ENCODE assay signal across 24 cellular contexts in genomic region chr11:109734602-109735001, GRCh38.
DNase-seq lines count a peak whose midpoint lies in the region; ATAC-seq and TF ChIP-seq lines count a peak whose summit lies in the region.
"Had no signal": no experiment of that assay in that cellular context is flagged by ENCODE, and none has a peak within 500 bp of the region (broad histone marks: within the 10 kb centered on the region; RNA-seq: fewer than 3 reads in every experiment).

No MANE protein-coding gene starts in this region.

- H3K9me2 ChIP-seq in neural cell (ENCODE audit: insufficient read depth, low read length) (no peaks in the 10 kb centered on the region), GM23248 (ENCODE audit: insufficient read depth) (no peaks in the 10 kb centered on the region)

- H3K4me3 Mint-ChIP-seq in brain = no peak overlapping the region
- H3K4me3 Mint-ChIP-seq: activated CD4-positive, alpha-beta T cell treated with anti-CD3 and anti-CD28 coated beads, Interleukin-2, amount 10 ng/mL, durations not matched to agents 24 days and 14 days; activated CD8-positive, alpha-beta memory T cell treated with anti-CD3 and anti-CD28 coated beads, Interleukin-2, amount 10 ng/mL, durations not matched to agents 7 days and 5 days; activated T-cell treated with anti-CD3 and anti-CD28 coated beads, Interleukin-2, amount 50 U/mL, for 72 hours; natural killer cell treated with Interleukin-12 subunit alpha and Interleukin-12 subunit beta and Interleukin-15 and Interleukin-18, amount 100 ng/mL, for 72 hours had no signal

- no peak overlapping the region; the same call in 1 of the 2 replicates for H2BK20ac ChIP-seq in IMR-90 (ENCODE audit: low read depth, low read length)

- no peaks in the 10 kb centered on the region for H4K20me1 ChIP-seq in IMR-90 (ENCODE audit: insufficient read depth, low read length)
- H4K20me1 ChIP-seq in neural cell (ENCODE audit: insufficient read depth) = no peaks in the 10 kb centered on the region
- H4K20me1 ChIP-seq in GM23248 (ENCODE audit: insufficient read depth) = no peaks in the 10 kb centered on the region

- H4K91ac ChIP-seq in IMR-90 (ENCODE audit: insufficient read depth, low read depth, low read length) = no peak overlapping the region

- H3K36me3 ChIP-seq in IMR-90 (ENCODE audit: control insufficient read depth, insufficient read depth, low read length) (no peaks in the 10 kb centered on the region), neural cell (ENCODE audit: insufficient read depth, low read length) (no peaks in the 10 kb centered on the region), GM23248 (ENCODE audit: low read depth) (no peaks in the 10 kb centered on the region), ovary (no peaks in the 10 kb centered on the region)
- H3K36me3 ChIP-seq: upper lobe of left lung had no signal

- CTCF ChIA-PET in AG04449 (lab: Yijun Ruan, JAX) (no interaction called here), IMR-90 (lab: Yijun Ruan, JAX) (no interaction called here)

- no peaks in the 10 kb centered on the region for H3K36me3 Mint-ChIP-seq in brain
- H3K36me3 Mint-ChIP-seq: activated CD8-positive, alpha-beta memory T cell treated with anti-CD3 and anti-CD28 coated beads, Interleukin-2, amount 10 ng/mL, durations not matched to agents 7 days and 5 days; natural killer cell treated with Interleukin-12 subunit alpha and Interleukin-12 subunit beta and Interleukin-15 and Interleukin-18, amount 100 ng/mL, for 72 hours had no signal

- H3F3A ChIP-seq in neural cell (ENCODE audit: insufficient read depth, low read length, poor library complexity, severe bottlenecking) (peaks cover 6% of the 10 kb centered on the region), GM23248 (ENCODE audit: insufficient read depth) (no peaks in the 10 kb centered on the region)

- WGBS in IMR-90 (ENCODE audit: extremely low coverage in 2 of 2, insufficient read length in 1 of 2), 2 experiments = no CpG with 5 or more reads among the region's 3 CpGs
- 13 to 15% methylated on average over 3 of the region's 3 CpGs for WGBS in GM23248 (ENCODE audit: low coverage in 1 of 2, low lambda C conversion rate in 2 of 2, missing lambda C conversion rate in 2 of 2), 2 experiments
- 50 to 55% (median 52%) methylated on average over 3 of the region's 3 CpGs for WGBS in ovary, 3 donors

- H3K4me1 ChIP-seq in IMR-90 (ENCODE audit: control insufficient read depth, insufficient read depth, low read length) = no peaks in the 10 kb centered on the region
- peaks cover 10% of the 10 kb centered on the region for H3K4me1 ChIP-seq in GM23248 (ENCODE audit: insufficient read depth)
- H3K4me1 ChIP-seq in ovary (ENCODE audit: insufficient read depth) = no peaks in the 10 kb centered on the region
- H3K4me1 ChIP-seq: A549, foreskin keratinocyte, psoas muscle, upper lobe of left lung had no signal

- in situ Hi-C loops in IMR-90 (cut with MboI; ENCODE audit: low sequenced_read_pairs) = no loop called here
- in situ Hi-C loops in GM23248 (cut with MboI) = no loop called here

- H2BK5ac ChIP-seq in IMR-90 (ENCODE audit: low read depth, low read length, poor library complexity, severe bottlenecking) = no peak overlapping the region

- H3K27ac ChIP-seq in IMR-90 (ENCODE audit: insufficient read depth, low read length) = no peak overlapping the region
- peak overlapping the region; percentile 88 for H3K27ac ChIP-seq in neural cell (ENCODE audit: low read length)
- no peak overlapping the region for H3K27ac ChIP-seq in GM23248
- no peak overlapping the region for H3K27ac ChIP-seq in ovary
- H3K27ac ChIP-seq: A549, foreskin keratinocyte, psoas muscle, SK-N-MC, upper lobe of left lung had no signal

- no peak overlapping the region for H3K4ac ChIP-seq in IMR-90 (ENCODE audit: low read depth, low read length)

- ATAC-seq in IMR-90 (ENCODE audit: low read depth) = peak; percentile 25
- ATAC-seq: A549; activated CD8-positive, alpha-beta memory T cell treated with anti-CD3 and anti-CD28 coated beads, Interleukin-2, amount 10 ng/mL, durations not matched to agents 7 days and 5 days; activated T-cell treated with anti-CD3 and anti-CD28 coated beads, Interleukin-2, amount 50 U/mL, for 72 hours; foreskin keratinocyte; left lobe of liver; natural killer cell treated with Interleukin-12 subunit alpha and Interleukin-12 subunit beta and Interleukin-15 and Interleukin-18, amount 100 ng/mL, for 72 hours had no signal

- H3K4me2 ChIP-seq in IMR-90 (ENCODE audit: low read depth, low read length) = no peak overlapping the region
- no peak overlapping the region for H3K4me2 ChIP-seq in neural cell (ENCODE audit: low read length)
- H3K4me2 ChIP-seq in GM23248 (ENCODE audit: unreplicated experiment) = no peak overlapping the region
- H3K4me2 ChIP-seq: A549 had no signal

- intact Hi-C loops in IMR-90 (cut with micrococcal nuclease) = no loop called here
- intact Hi-C loops in ovary (cut with DNase I) = no loop called here

- H3K27me3 ChIP-seq in IMR-90 (ENCODE audit: control insufficient read depth, insufficient read depth, low read length) = no peaks in the 10 kb centered on the region
- H3K27me3 ChIP-seq in neural cell (ENCODE audit: insufficient read depth, low read depth, low read length) = no peaks in the 10 kb centered on the region
- no peaks in the 10 kb centered on the region for H3K27me3 ChIP-seq in GM23248 (replicated peaks; ENCODE audit: insufficient read depth)
- no peaks in the 10 kb centered on the region for H3K27me3 ChIP-seq in ovary
- H3K27me3 ChIP-seq: upper lobe of left lung had no signal

- H3K4me3 ChIP-seq in AG04449 (ENCODE audit: low read depth, low read length) = no peak overlapping the region
- H3K4me3 ChIP-seq in IMR-90 (ENCODE audit: insufficient read depth, low read depth, low read length) = no peak overlapping the region
- H3K4me3 ChIP-seq in neural cell (ENCODE audit: low read length) = no peak overlapping the region
- H3K4me3 ChIP-seq in GM23248 = no peak overlapping the region
- no peak overlapping the region for H3K4me3 ChIP-seq in ovary
- H3K4me3 ChIP-seq: A549, psoas muscle, SK-N-MC, skin epidermis, upper lobe of left lung had no signal

- H3K9me1 ChIP-seq in IMR-90 (ENCODE audit: insufficient read depth, low read length) = no peaks in the 10 kb centered on the region

- no peaks in the 10 kb centered on the region for H3K79me2 ChIP-seq in neural cell (replicated peaks; ENCODE audit: insufficient read depth, low read length)
- H3K79me2 ChIP-seq in GM23248 (ENCODE audit: insufficient read depth) = no peaks in the 10 kb centered on the region

- peak; percentile 71 for TF ChIP-seq EP300 in neural cell (conservative IDR thresholded peaks at IDR 0.05; ENCODE audit: poor library complexity, severe bottlenecking)
- TF ChIP-seq EP300 in ovary (IDR thresholded peaks at IDR 0.05) = no peak

- no peaks in the 10 kb centered on the region for H3K27me3 Mint-ChIP-seq in brain
- H3K27me3 Mint-ChIP-seq: activated CD4-positive, alpha-beta T cell treated with anti-CD3 and anti-CD28 coated beads, Interleukin-2, amount 10 ng/mL, durations not matched to agents 24 days and 14 days; activated CD8-positive, alpha-beta memory T cell treated with anti-CD3 and anti-CD28 coated beads, Interleukin-2, amount 10 ng/mL, durations not matched to agents 7 days and 5 days; natural killer cell treated with Interleukin-12 subunit alpha and Interleukin-12 subunit beta and Interleukin-15 and Interleukin-18, amount 100 ng/mL, for 72 hours had no signal

- no peak overlapping the region for H3K18ac ChIP-seq in IMR-90 (ENCODE audit: low read depth, low read length)

- dilution Hi-C loops in IMR-90 (cut with HindIII; ENCODE audit: low sequenced_read_pairs, unreplicated experiment) = no loop called here

- TF ChIP-seq CTCF in AG04449 (IDR thresholded peaks at IDR 0.05; ENCODE audit: insufficient read depth, low read length, missing control alignments) = no peak
- TF ChIP-seq CTCF in IMR-90 (conservative IDR thresholded peaks at IDR 0.05; ENCODE audit: low read depth, low read length) = no peak
- no peak for TF ChIP-seq CTCF in brain (conservative IDR thresholded peaks at IDR 0.05)
- no peak for TF ChIP-seq CTCF in neural cell (IDR thresholded peaks at IDR 0.05; ENCODE audit: poor library complexity, severe bottlenecking)
- TF ChIP-seq CTCF in GM10266 (IDR thresholded peaks at IDR 0.05; ENCODE audit: control insufficient read depth, insufficient read depth, low read depth, missing control alignments) = no peak
- no peak for TF ChIP-seq CTCF in ovary (IDR thresholded peaks at IDR 0.05)

- no TSS peak for BruUV-seq in IMR-90 (replicated peaks; lab: Mats Ljungman, UMichigan)

- H3K56ac ChIP-seq in IMR-90 (ENCODE audit: extremely low read depth, insufficient read depth, low read length) = no peak overlapping the region

- no peak for TF ChIP-seq RAD21 in IMR-90 (IDR thresholded peaks at IDR 0.05; ENCODE audit: low read length)
- TF ChIP-seq RAD21 in neural cell (conservative IDR thresholded peaks at IDR 0.05) = peak; percentile 19

- H4K5ac ChIP-seq in IMR-90 (ENCODE audit: low read depth, low read length) = no peak overlapping the region

- no peaks in the 10 kb centered on the region for H3K9me3 Mint-ChIP-seq in brain
- H3K9me3 Mint-ChIP-seq: activated CD4-positive, alpha-beta T cell treated with anti-CD3 and anti-CD28 coated beads, Interleukin-2, amount 10 ng/mL, durations not matched to agents 24 days and 14 days had no signal

- no peak overlapping the region for H3K14ac ChIP-seq in IMR-90 (replicated peaks; ENCODE audit: low read depth, low read length)

- peaks cover 24% of the 10 kb centered on the region for H3K4me1 Mint-ChIP-seq in brain
- H3K4me1 Mint-ChIP-seq: activated CD4-positive, alpha-beta T cell treated with anti-CD3 and anti-CD28 coated beads, Interleukin-2, amount 10 ng/mL, durations not matched to agents 24 days and 14 days; activated CD8-positive, alpha-beta memory T cell treated with anti-CD3 and anti-CD28 coated beads, Interleukin-2, amount 10 ng/mL, durations not matched to agents 7 days and 5 days had no signal

- no peak overlapping the region for H2AK5ac ChIP-seq in IMR-90 (ENCODE audit: low read depth, low read length)

- peak; percentile 4 for DNase-seq in AG04449 (ENCODE audit: low read depth, low spot score)
- peak; percentile 10 for DNase-seq in IMR-90
- no peak for DNase-seq in GM23248
- DNase-seq in GM10266 (ENCODE audit: extremely low spot score) = no peak
- DNase-seq in NCI-H510A treated with DMSO at 0.1 percent for 48 hours (lab: John Stamatoyannopoulos, UW) = no peak
- no peak for DNase-seq in ovary
- DNase-seq: activated CD4-positive, alpha-beta T cell treated with anti-CD3 and anti-CD28 coated beads, Interleukin-2, amount 10 ng/mL, durations not matched to agents 24 days and 14 days; activated CD8-positive, alpha-beta memory T cell treated with anti-CD3 and anti-CD28 coated beads, Interleukin-2, amount 10 ng/mL, durations not matched to agents 7 days and 5 days; activated naive CD4-positive, alpha-beta T cell treated with anti-CD3 and anti-CD28 coated beads, Interleukin-2, amount 50 U/mL, for 16 hours; activated T-cell treated with anti-CD3 and anti-CD28 coated beads, Interleukin-2, amount 50 U/mL, for 72 hours; aorta; foreskin keratinocyte; GDM1; NCI-H1694 treated with DMSO at 0.1 percent for 48 hours; psoas muscle; stimulated activated CD4-positive, alpha-beta T cell treated with anti-CD3 and anti-CD28 coated beads, Interleukin-1b, Interleukin-23, amount 100 ng/mL, for 48 hours; upper lobe of left lung had no signal

- TF ChIP-seq POLR2A in IMR-90 (IDR thresholded peaks at IDR 0.05; ENCODE audit: low read depth, low read length) (no peak), ovary (IDR thresholded peaks at IDR 0.05) (no peak)

- POLR2A ChIA-PET in AG04449 (lab: Yijun Ruan, JAX) = no interaction called here
- POLR2A ChIA-PET in IMR-90 (lab: Charles Lee; ENCODE audit: unreplicated experiment) = no interaction called here

- H2BK15ac ChIP-seq in IMR-90 (ENCODE audit: low read depth, low read length) = no peak overlapping the region

- no peak overlapping the region for H3K23ac ChIP-seq in IMR-90 (ENCODE audit: low read depth, low read length)

- no peak overlapping the region for H3K9ac ChIP-seq in IMR-90 (ENCODE audit: low read depth, low read length)
- peak overlapping the region; percentile 46 for H3K9ac ChIP-seq in neural cell (ENCODE audit: low read length)
- no peak overlapping the region for H3K9ac ChIP-seq in GM23248

- peak overlapping the region in 4 of 5 experiments; percentile 72 to 91 (median 82) for H3K27ac Mint-ChIP-seq in brain
- H3K27ac Mint-ChIP-seq: activated CD4-positive, alpha-beta T cell treated with anti-CD3 and anti-CD28 coated beads, Interleukin-2, amount 10 ng/mL, durations not matched to agents 24 days and 14 days; activated CD8-positive, alpha-beta memory T cell treated with anti-CD3 and anti-CD28 coated beads, Interleukin-2, amount 10 ng/mL, durations not matched to agents 7 days and 5 days; activated T-cell treated with anti-CD3 and anti-CD28 coated beads, Interleukin-2, amount 50 U/mL, for 72 hours; natural killer cell treated with Interleukin-12 subunit alpha and Interleukin-12 subunit beta and Interleukin-15 and Interleukin-18, amount 100 ng/mL, for 72 hours had no signal

- H3K9me3 ChIP-seq in IMR-90 (ENCODE audit: control insufficient read depth, insufficient read depth, low read length) (no peaks in the 10 kb centered on the region; the same call in 1 of the 2 replicates), neural cell (ENCODE audit: low read length) (no peaks in the 10 kb centered on the region), GM23248 (ENCODE audit: low read depth) (no peaks in the 10 kb centered on the region), ovary (no peaks in the 10 kb centered on the region)
- H3K9me3 ChIP-seq: A549, psoas muscle, upper lobe of left lung had no signal

- no peak overlapping the region for H2AFZ ChIP-seq in IMR-90 (replicated peaks; ENCODE audit: low read length, poor library complexity)
- peak overlapping the region; percentile 35 for H2AFZ ChIP-seq in neural cell (ENCODE audit: low read depth, low read length)
- H2AFZ ChIP-seq in GM23248 = no peak overlapping the region

- H3K79me1 ChIP-seq in IMR-90 (ENCODE audit: low read depth in 1 of 2, low read length in 2 of 2) = no peaks in the 10 kb centered on the region

- no peak overlapping the region for H2AK9ac ChIP-seq in IMR-90 (replicated peaks; ENCODE audit: low read depth, low read length, poor library complexity)

- H2BK120ac ChIP-seq in IMR-90 (ENCODE audit: low read depth, low read length) = no peak overlapping the region

- H4K8ac ChIP-seq in IMR-90 (ENCODE audit: low read depth in 2 of 2, low read length in 2 of 2) = no peak overlapping the region

Comparison
In these comparisons a context has a peak if more than half of its experiments do, and no peak if none do; other contexts are left out.
1. DNase-seq: peak in AG04449 (single experiment) and IMR-90 (single experiment); none in GM23248 (single experiment), GM10266 (single experiment), NCI-H510A treated with DMSO at 0.1 percent for 48 hours (single experiment) and ovary (0 of 5).